Comparison of ENCODE assay signal across 25 cellular contexts in the genomic region with DNA sequence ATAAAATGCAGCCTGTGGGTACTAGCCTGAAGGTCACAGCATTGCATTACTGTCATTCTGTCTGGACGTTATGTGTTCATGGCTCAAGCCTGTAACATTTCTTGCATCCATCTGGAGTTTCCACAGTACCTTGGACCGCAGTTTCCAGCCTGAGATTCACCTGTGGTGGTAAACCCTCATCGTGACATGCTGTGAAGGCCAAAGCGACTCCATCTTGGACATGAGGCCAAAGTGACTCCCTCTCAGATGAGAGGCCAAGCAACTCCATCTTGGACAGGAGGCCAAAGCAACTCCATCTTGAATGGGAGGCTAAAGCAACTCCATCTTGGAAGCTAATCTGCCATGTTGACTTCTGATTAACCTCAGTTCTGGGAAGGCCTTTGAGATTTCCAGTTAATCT.
A peak's percentile ranks its signal among the peaks of the same experiment; 100 is the strongest.
DNase-seq lines count a peak whose midpoint lies in the region; ATAC-seq and TF ChIP-seq lines count a peak whose summit lies in the region.
"Had no signal": no experiment of that assay in that cellular context is flagged by ENCODE, and none has a peak within 500 bp of the region (broad histone marks: within the 10 kb centered on the region; RNA-seq: fewer than 3 reads in every experiment).

No MANE protein-coding gene starts in this region.

- intact Hi-C loops in esophagus muscularis mucosa (cut with DNase I) (no loop called here), stomach (cut with DNase I; ENCODE audit: low total_unique reads) (no loop called here)

- no peak for TF ChIP-seq EP300 in esophagus muscularis mucosa (IDR thresholded peaks at IDR 0.05)
- no peak for TF ChIP-seq EP300 in stomach (IDR thresholded peaks at IDR 0.05)

- H3K9me3 ChIP-seq in esophagus muscularis mucosa (no peaks in the 10 kb centered on the region), lung (ENCODE audit: control insufficient read depth in 2 of 2, insufficient read depth in 1 of 2, low read length in 1 of 2) (peaks cover 0 to 5% of the 10 kb centered on the region in 2 donors), stomach (peaks cover 0 to 11% (median 2%) of the 10 kb centered on the region in 4 donors)
- H3K9me3 ChIP-seq: BE2C, BLaER1 had no signal

- DNase-seq in coronary artery (ENCODE audit: low spot score) (peak; percentile 17), esophagus muscularis mucosa (ENCODE audit: extremely low spot score) (peak; percentile 68), lung (ENCODE audit: low spot score) (peak; percentile 20), stomach (peak; percentile 14), cerebellum (ENCODE audit: low spot score) (no peak), NCI-H345 treated with DMSO at 0.1 percent for 48 hours (lab: John Stamatoyannopoulos, UW; ENCODE audit: unreplicated experiment) (no peak), NCI-H1092 (lab: John Stamatoyannopoulos, UW) (no peak), NCI-H1694 (lab: John Stamatoyannopoulos, UW) (no peak)
- DNase-seq: 8988T; ACHN; BE2C; C1 segment of cervical spinal cord; CD4-positive, alpha-beta memory T cell; CD4-positive, CD25-positive, alpha-beta regulatory T cell; CD8-positive, alpha-beta memory T cell; COR-L47; DMS 273 treated with DMSO at 0.1 percent for 48 hours; DMS153; DMS53; DMS79; DND-41; EL; GDM1 had no signal

- 98% methylated on average over 4 of the region's 4 CpGs for WGBS in esophagus muscularis mucosa
- WGBS in lung, 2 donors = 81 to 89% methylated on average over 4 of the region's 4 CpGs
- WGBS in stomach, 5 donors = 69 to 82% (median 81%) methylated on average over 4 of the region's 4 CpGs

- no peak for ATAC-seq in lung (ENCODE audit: insufficient read depth, low FRiP score)
- ATAC-seq: GM12878 had no signal

- H3K36me3 ChIP-seq in esophagus muscularis mucosa (no peaks in the 10 kb centered on the region), lung (ENCODE audit: control insufficient read depth in 2 of 2, insufficient read depth in 2 of 2, low read length in 2 of 2) (no peaks in the 10 kb centered on the region), stomach (no peaks in the 10 kb centered on the region)
- H3K36me3 ChIP-seq: BE2C, BLaER1 had no signal

- H3K4me3 ChIP-seq in coronary artery = no peak overlapping the region
- H3K4me3 ChIP-seq in esophagus muscularis mucosa = no peak overlapping the region
- H3K4me3 ChIP-seq in lung = no peak overlapping the region
- H3K4me3 ChIP-seq in stomach = no peak overlapping the region
- H3K4me3 ChIP-seq: BLaER1, GM12878 had no signal

- TF ChIP-seq CTCF in coronary artery (IDR thresholded peaks at IDR 0.05) (no peak), esophagus muscularis mucosa (IDR thresholded peaks at IDR 0.05) (no peak), lung (IDR thresholded peaks at IDR 0.05; ENCODE audit: control extremely low read depth, extremely low read depth) (no peak), stomach (IDR thresholded peaks at IDR 0.05) (no peak)

- H3K27me3 ChIP-seq in esophagus muscularis mucosa (no peaks in the 10 kb centered on the region), lung (ENCODE audit: control insufficient read depth, insufficient read depth) (no peaks in the 10 kb centered on the region), stomach (no peaks in the 10 kb centered on the region)
- H3K27me3 ChIP-seq: BE2C, BLaER1 had no signal

- H3K27ac ChIP-seq in coronary artery (no peak overlapping the region), esophagus muscularis mucosa (replicated peaks in 1 of 4) (no peak overlapping the region), lung (ENCODE audit: low read depth in 1 of 2, low read length in 1 of 2) (no peak overlapping the region), stomach (no peak overlapping the region)
- H3K27ac ChIP-seq: BLaER1 had no signal

- H3K4me1 ChIP-seq in esophagus muscularis mucosa (peaks cover 0 to 4% (median 0%) of the 10 kb centered on the region in 4 donors), lung (ENCODE audit: control insufficient read depth in 2 of 2, insufficient read depth in 2 of 2, low read length in 2 of 2) (no peaks in the 10 kb centered on the region), stomach (no peaks in the 10 kb centered on the region)
- H3K4me1 ChIP-seq: BE2C, BLaER1 had no signal

- TF ChIP-seq POLR2A in esophagus muscularis mucosa (IDR thresholded peaks at IDR 0.05; ENCODE audit: low read depth) = no peak
- no peak for TF ChIP-seq POLR2A in stomach (IDR thresholded peaks at IDR 0.05)

Comparison
In these comparisons a context has a peak if more than half of its experiments do, and no peak if none do; other contexts are left out.
1. DNase-seq: peak in coronary artery (single experiment), esophagus muscularis mucosa (single experiment), lung (single experiment) and stomach (single experiment); none in cerebellum (single experiment), NCI-H345 treated with DMSO at 0.1 percent for 48 hours (single experiment), NCI-H1092 (single experiment) and NCI-H1694 (single experiment).